12 cellular contexts compared by ENCODE assay signal in the genomic region with DNA sequence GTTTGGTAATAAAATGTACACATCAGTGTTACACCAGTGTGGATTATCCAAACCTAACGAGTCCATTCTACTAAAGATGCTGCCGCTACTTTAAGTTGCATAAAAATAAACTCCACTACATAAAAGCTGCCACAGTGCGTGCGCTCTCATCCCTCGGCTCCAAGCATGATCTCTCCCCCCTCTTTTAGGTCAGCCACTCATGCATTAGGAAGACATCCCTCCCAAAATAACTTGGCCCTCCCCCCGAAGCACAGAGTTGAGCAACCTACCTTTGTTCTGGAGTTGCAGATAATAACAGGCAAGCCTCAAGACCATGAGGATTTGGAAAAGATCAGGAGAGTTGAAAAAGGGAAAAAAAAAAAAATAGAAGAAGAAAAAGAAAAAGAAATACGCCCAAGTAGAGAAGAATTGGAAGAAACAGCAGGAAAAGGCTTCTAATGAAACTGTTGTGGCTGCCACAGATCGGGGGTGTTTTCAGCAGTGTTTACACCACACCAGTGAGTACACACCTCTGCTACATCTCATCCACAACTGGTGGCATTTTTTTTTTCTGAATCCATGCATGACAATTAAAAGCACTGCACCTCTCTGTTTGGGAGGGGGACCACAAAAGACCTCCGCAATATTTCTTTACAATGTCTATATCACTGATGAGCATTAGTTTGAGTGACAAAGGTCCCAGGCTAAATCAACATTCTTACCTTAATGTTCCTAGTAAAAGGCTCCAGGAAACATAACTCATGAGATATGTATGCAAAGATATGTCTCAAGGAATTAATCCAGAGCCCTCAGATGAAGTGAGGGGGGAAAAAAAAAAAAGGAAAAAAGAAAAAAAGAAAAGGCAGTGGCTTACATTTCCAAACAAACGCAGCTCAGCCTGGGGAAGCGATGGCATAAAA.
DNase-seq lines count a peak whose midpoint lies in the region; ATAC-seq, FAIRE-seq and TF ChIP-seq lines count a peak whose summit lies in the region.
"Had no signal": no experiment of that assay in that cellular context is flagged by ENCODE, and none has a peak within 500 bp of the region (broad histone marks: within the 10 kb centered on the region; RNA-seq: fewer than 3 reads in every experiment).

No MANE protein-coding gene starts in this region.

- peak overlapping the region; percentile 77 to 78 for H3K27ac ChIP-seq in A549
- H3K27ac ChIP-seq in HUES64 (ENCODE audit: low read depth, low read length) = peak overlapping the region; percentile 42; the same call in 1 of the 2 replicates
- peak overlapping the region; percentile 79 to 86 (median 82) for H3K27ac ChIP-seq in esophagus muscularis mucosa (replicated peaks in 1 of 4)
- H3K27ac ChIP-seq in pancreas = peak overlapping the region in 1 of 4 donors; percentile 63

- CTCF ChIA-PET in A549 (lab: Yijun Ruan, JAX) = interaction anchor here (0.6 to 1.6 kb wide), 3 partner anchors 16 to 267 kb away, joined by 3 read pairs; no protein-coding TSS in a partner anchor

- POLR2A ChIA-PET in A549 (lab: Yijun Ruan, JAX) = interaction anchor here (0.6 to 1.2 kb wide), 2 partner anchors 14 to 15 kb away, joined by 3 to 5 read pairs; no protein-coding TSS in a partner anchor

- H3K27ac Mint-ChIP-seq in naive B cell = peak overlapping the region; percentile 7 to 96 (median 76)

- H3K4me2 ChIP-seq in A549 = peak overlapping the region; percentile 95

- TF ChIP-seq POLR2A in A549 (IDR thresholded peaks at IDR 0.05; ENCODE audit: low read length) (no peak), esophagus muscularis mucosa (IDR thresholded peaks at IDR 0.05; ENCODE audit: low read depth) (no peak)

- peaks cover 57 to 94% (median 89%) of the 10 kb centered on the region in 3 donors for H3K4me1 Mint-ChIP-seq in naive B cell

- H3K36me3 ChIP-seq in HUES64 (ENCODE audit: insufficient read depth, low read length) (no peaks in the 10 kb centered on the region), esophagus muscularis mucosa (no peaks in the 10 kb centered on the region), pancreas (no peaks in the 10 kb centered on the region)

- TF ChIP-seq EP300 in A549 (IDR thresholded peaks at IDR 0.05) (no peak), esophagus muscularis mucosa (IDR thresholded peaks at IDR 0.05) (peak; percentile 62)

- H3K9me3 ChIP-seq in A549 = no peaks in the 10 kb centered on the region
- no peaks in the 10 kb centered on the region for H3K9me3 ChIP-seq in HUES64 (ENCODE audit: insufficient read depth, low read depth, low read length)
- H3K9me3 ChIP-seq in esophagus muscularis mucosa = no peaks in the 10 kb centered on the region
- H3K9me3 ChIP-seq in pancreas = no peaks in the 10 kb centered on the region

- ATAC-seq in A549 (peak in 1 of 2 experiments; percentile 58; a peak in 3 of 6 replicates), naive B cell (ENCODE audit: low read depth in 2 of 2) (peak in 1 of 2 donors; percentile 32), pancreas (no peak)

- H3K4me3 ChIP-seq in A549 = peak overlapping the region; percentile 35
- H3K4me3 ChIP-seq in HUES64 (ENCODE audit: low read length) = peak overlapping the region; percentile 3; the same call in 1 of the 2 replicates
- H3K4me3 ChIP-seq in esophagus muscularis mucosa = peak overlapping the region; percentile 42 to 61 (median 54)
- no peak overlapping the region for H3K4me3 ChIP-seq in pancreas

- no peak for FAIRE-seq in A549 (lab: Jason Lieb, UNC)
- no peak for FAIRE-seq in pancreas (lab: Jason Lieb, UNC)
- FAIRE-seq: TTC549 had no signal

- no peak for DNase-seq in A549 (ENCODE audit: low read depth in 1 of 2, low spot score in 1 of 2)
- no peak for DNase-seq in esophagus muscularis mucosa (ENCODE audit: extremely low spot score)
- no peak for DNase-seq in naive B cell
- no peak for DNase-seq in midbrain (lab: John Stamatoyannopoulos, UW)
- no peak for DNase-seq in pancreas
- no peak for DNase-seq in NCI-H146 (lab: John Stamatoyannopoulos, UW)
- DNase-seq in UCSD-AML1 (lab: John Stamatoyannopoulos, UW; ENCODE audit: unreplicated experiment) = no peak
- DNase-seq: C1 segment of cervical spinal cord, NCI-H82 had no signal

- H3K9me3 Mint-ChIP-seq in naive B cell = no peaks in the 10 kb centered on the region
- H3K9me3 Mint-ChIP-seq: IgD-negative memory B cell had no signal

- H3K4me3 Mint-ChIP-seq in naive B cell = peak overlapping the region in 3 of 8 donors; percentile 1 to 55 (median 38)
- H3K4me3 Mint-ChIP-seq: IgD-negative memory B cell had no signal

- peaks cover 51% of the 10 kb centered on the region for H3K4me1 ChIP-seq in A549
- H3K4me1 ChIP-seq in HUES64 (ENCODE audit: insufficient read depth, low read length) = peaks cover 71% of the 10 kb centered on the region
- H3K4me1 ChIP-seq in esophagus muscularis mucosa = peaks cover 42 to 90% (median 83%) of the 10 kb centered on the region in 4 donors
- H3K4me1 ChIP-seq in pancreas = peaks cover 18 to 39% (median 26%) of the 10 kb centered on the region in 3 donors

- H3K27me3 Mint-ChIP-seq in naive B cell = no peaks in the 10 kb centered on the region

- H3K36me3 Mint-ChIP-seq in naive B cell = peaks cover 0 to 9% of the 10 kb centered on the region in 2 donors

- intact Hi-C loops in esophagus muscularis mucosa (cut with DNase I) (loop anchor here (5.0 kb wide), 2 partner anchors 112 to 338 kb away; a partner anchor contains a TSS), pancreas (cut with DNase I) (no loop called here)

- H3K27me3 ChIP-seq in HUES64 (ENCODE audit: insufficient read depth, low read length) (no peaks in the 10 kb centered on the region), esophagus muscularis mucosa (no peaks in the 10 kb centered on the region), pancreas (no peaks in the 10 kb centered on the region)

- TF ChIP-seq RAD21 in A549 (conservative IDR thresholded peaks at IDR 0.05 in 1 of 2, IDR thresholded peaks at IDR 0.05 in 1 of 2) = no peak

- peak overlapping the region; percentile 9; the same call in 1 of the 2 replicates for H3K9ac ChIP-seq in HUES64 (ENCODE audit: low read depth, low read length)

- WGBS in A549 (ENCODE audit: missing lambda C conversion rate) = 37% methylated on average over 11 of the region's 11 CpGs
- 56% methylated on average over 11 of the region's 11 CpGs for WGBS in HUES64
- 38% methylated on average over 11 of the region's 11 CpGs for WGBS in esophagus muscularis mucosa
- WGBS in pancreas, 2 donors = 80 to 84% methylated on average over 11 of the region's 11 CpGs

- no peak for TF ChIP-seq CTCF in A549 (IDR thresholded peaks at IDR 0.05)
- TF ChIP-seq CTCF in esophagus muscularis mucosa (IDR thresholded peaks at IDR 0.05) = peak in 1 of 3 experiments; percentile 17
- TF ChIP-seq CTCF in pancreas (IDR thresholded peaks at IDR 0.05) = no peak

TF ChIP-seq in A549, 52 proteins besides CTCF, POLR2A, EP300 and RAD21:
- TF ChIP-seq EHF (CRISPR knock-in tag; IDR thresholded peaks at IDR 0.05) (no peak), EHMT2 (IDR thresholded peaks at IDR 0.05; ENCODE audit: low read depth) (no peak), HDAC2 (IDR thresholded peaks at IDR 0.05) (no peak), HOXA7 (CRISPR knock-in tag; IDR thresholded peaks at IDR 0.05) (no peak), HOXB13 (CRISPR knock-in tag; IDR thresholded peaks at IDR 0.05; ENCODE audit: low read depth) (no peak), MYC (IDR thresholded peaks at IDR 0.05; ENCODE audit: borderline replicate concordance, low read length) (no peak), CBX2 (IDR thresholded peaks at IDR 0.05; ENCODE audit: borderline replicate concordance, low read depth) (no peak), NR3C1 (IDR thresholded peaks at IDR 0.05) (no peak), JUNB (IDR thresholded peaks at IDR 0.05) (no peak), ZC3H11A (IDR thresholded peaks at IDR 0.05) (no peak), GATA3 (IDR thresholded peaks at IDR 0.05; ENCODE audit: borderline replicate concordance) (no peak), RFX5 (IDR thresholded peaks at IDR 0.05) (no peak), MAZ (IDR thresholded peaks at IDR 0.05; ENCODE audit: borderline replicate concordance, low read depth, low read length) (no peak), RARB (CRISPR knock-in tag; IDR thresholded peaks at IDR 0.05) (no peak), ESRRA (IDR thresholded peaks at IDR 0.05; ENCODE audit: borderline replicate concordance, low read length) (no peak)
- TF ChIP-seq, protein P1, sequence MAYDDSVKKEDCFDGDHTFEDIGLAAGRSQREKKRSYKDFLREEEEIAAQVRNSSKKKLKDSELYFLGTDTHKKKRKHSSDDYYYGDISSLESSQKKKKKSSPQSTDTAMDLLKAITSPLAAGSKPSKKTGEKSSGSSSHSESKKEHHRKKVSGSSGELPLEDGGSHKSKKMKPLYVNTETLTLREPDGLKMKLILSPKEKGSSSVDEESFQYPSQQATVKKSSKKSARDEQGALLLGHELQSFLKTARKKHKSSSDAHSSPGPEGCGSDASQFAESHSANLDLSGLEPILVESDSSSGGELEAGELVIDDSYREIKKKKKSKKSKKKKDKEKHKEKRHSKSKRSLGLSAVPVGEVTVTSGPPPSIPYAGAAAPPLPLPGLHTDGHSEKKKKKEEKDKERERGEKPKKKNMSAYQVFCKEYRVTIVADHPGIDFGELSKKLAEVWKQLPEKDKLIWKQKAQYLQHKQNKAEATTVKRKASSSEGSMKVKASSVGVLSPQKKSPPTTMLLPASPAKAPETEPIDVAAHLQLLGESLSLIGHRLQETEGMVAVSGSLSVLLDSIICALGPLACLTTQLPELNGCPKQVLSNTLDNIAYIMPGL (CRISPR knock-in tag; IDR thresholded peaks at IDR 0.05; ENCODE audit: borderline replicate concordance) = no peak
- TF ChIP-seq, protein P2, sequence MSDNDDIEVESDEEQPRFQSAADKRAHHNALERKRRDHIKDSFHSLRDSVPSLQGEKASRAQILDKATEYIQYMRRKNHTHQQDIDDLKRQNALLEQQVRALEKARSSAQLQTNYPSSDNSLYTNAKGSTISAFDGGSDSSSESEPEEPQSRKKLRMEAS (IDR thresholded peaks at IDR 0.05) = no peak
- TF ChIP-seq, protein P3, sequence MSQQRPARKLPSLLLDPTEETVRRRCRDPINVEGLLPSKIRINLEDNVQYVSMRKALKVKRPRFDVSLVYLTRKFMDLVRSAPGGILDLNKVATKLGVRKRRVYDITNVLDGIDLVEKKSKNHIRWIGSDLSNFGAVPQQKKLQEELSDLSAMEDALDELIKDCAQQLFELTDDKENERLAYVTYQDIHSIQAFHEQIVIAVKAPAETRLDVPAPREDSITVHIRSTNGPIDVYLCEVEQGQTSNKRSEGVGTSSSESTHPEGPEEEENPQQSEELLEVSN (IDR thresholded peaks at IDR 0.05; ENCODE audit: borderline replicate concordance, low read depth) = no peak
- TF ChIP-seq, protein P4, sequence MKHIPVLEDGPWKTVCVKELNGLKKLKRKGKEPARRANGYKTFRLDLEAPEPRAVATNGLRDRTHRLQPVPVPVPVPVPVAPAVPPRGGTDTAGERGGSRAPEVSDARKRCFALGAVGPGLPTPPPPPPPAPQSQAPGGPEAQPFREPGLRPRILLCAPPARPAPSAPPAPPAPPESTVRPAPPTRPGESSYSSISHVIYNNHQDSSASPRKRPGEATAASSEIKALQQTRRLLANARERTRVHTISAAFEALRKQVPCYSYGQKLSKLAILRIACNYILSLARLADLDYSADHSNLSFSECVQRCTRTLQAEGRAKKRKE (CRISPR knock-in tag; IDR thresholded peaks at IDR 0.05; ENCODE audit: low read depth) = no peak

Comparison
In these comparisons a context has a peak if more than half of its experiments do, and no peak if none do; other contexts are left out.
1. H3K4me3 ChIP-seq: peak in A549 (single experiment), HUES64 (single experiment) and esophagus muscularis mucosa (4 of 4); none in pancreas (0 of 4).